Comparison of ENCODE assay signal across 8 cellular contexts in the genomic region with DNA sequence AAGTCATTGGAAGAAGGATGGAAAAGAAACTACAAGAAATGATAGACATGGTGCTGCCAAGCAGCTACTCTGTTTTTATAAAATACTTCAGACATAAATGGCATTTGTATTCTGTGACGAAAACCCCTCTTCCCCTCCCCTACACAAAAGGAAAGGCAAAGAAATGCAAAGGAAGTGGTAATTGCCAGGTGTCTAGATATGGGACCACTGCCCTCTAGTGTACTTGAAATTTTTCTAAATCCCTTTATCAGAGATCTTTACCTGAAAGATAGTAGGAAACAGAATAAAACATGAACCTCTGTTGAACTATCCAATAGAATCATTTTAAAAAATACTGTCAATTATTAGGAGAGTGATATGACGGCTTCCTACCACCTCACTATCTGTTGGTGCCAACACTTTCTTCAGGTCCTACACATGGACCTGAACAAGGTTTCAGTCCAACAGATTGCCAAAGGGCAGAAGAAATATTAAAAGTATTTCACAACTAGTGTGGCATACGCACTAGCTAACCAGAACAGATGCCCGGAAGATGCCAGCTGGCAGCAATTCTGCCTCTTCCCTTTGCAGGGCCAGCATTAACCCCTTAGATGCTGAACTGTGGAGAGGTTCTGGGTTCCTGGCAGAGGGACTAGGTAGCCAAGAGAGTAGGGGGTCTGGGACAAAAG.
DNase-seq lines count a peak whose midpoint lies in the region; ATAC-seq and TF ChIP-seq lines count a peak whose summit lies in the region.

No MANE protein-coding gene starts in this region.

- H3K36me3 ChIP-seq in body of pancreas (replicated peaks in 1 of 2; ENCODE audit: insufficient read depth in 1 of 2, low read depth in 2 of 2) (no peaks in the 10 kb centered on the region), uterus (no peaks in the 10 kb centered on the region)

- intact Hi-C loops in body of pancreas (cut with DNase I): no loop called here
- intact Hi-C loops in uterus (cut with DNase I; ENCODE audit: low total_unique reads): no loop called here

- peak; percentile 40 for ATAC-seq in body of pancreas

- H3K9me3 ChIP-seq in body of pancreas (no peaks in the 10 kb centered on the region), uterus (no peaks in the 10 kb centered on the region)

- DNase-seq in activated gamma-delta T cell treated with anti-CD3 and anti-CD28 coated beads, Interleukin-2, amount 50 U/mL, for 16 hours (ENCODE audit: low read depth): peak; percentile 3
- DNase-seq in activated gamma-delta T cell treated with Interleukin-2 at 50 U/mL for 16 hours (no peak), HFF-Myc (ENCODE audit: extremely low read depth, low read depth) (no peak), NCI-H226 (peak; percentile 79), body of pancreas (peak in 3 of 4 donors; percentile 23 to 40 (median 36)), kidney glomerular epithelial cell (lab: John Stamatoyannopoulos, UW) (peak; percentile 59), uterus (no peak), T-helper 9 cell (no peak)

- no peaks in the 10 kb centered on the region for H3K27me3 ChIP-seq in body of pancreas
- no peaks in the 10 kb centered on the region for H3K27me3 ChIP-seq in uterus

- no peak overlapping the region for H3K4me3 ChIP-seq in HFF-Myc (replicated peaks; ENCODE audit: low read depth, low read length)
- no peak overlapping the region for H3K4me3 ChIP-seq in body of pancreas
- no peak overlapping the region for H3K4me3 ChIP-seq in uterus

- 3% methylated on average over 4 of the region's 4 CpGs for WGBS in body of pancreas, 2 donors

- TF ChIP-seq POLR2A in body of pancreas (IDR thresholded peaks at IDR 0.05) (no peak), uterus (IDR thresholded peaks at IDR 0.05) (no peak)

- TF ChIP-seq CTCF in HFF-Myc (IDR thresholded peaks at IDR 0.05; ENCODE audit: low read depth, low read length, missing control alignments) (peak; percentile 1), body of pancreas (IDR thresholded peaks at IDR 0.05) (peak in 5 of 7 experiments; percentile 21 to 56 (median 42)), uterus (IDR thresholded peaks at IDR 0.05) (peak; percentile 41 to 60 (median 49))

- H3K4me1 ChIP-seq in body of pancreas: peaks cover 7% of the 10 kb centered on the region
- H3K4me1 ChIP-seq in uterus: no peaks in the 10 kb centered on the region

- peak overlapping the region in 1 of 4 donors; percentile 3 for H3K27ac ChIP-seq in body of pancreas
- H3K27ac ChIP-seq in uterus: no peak overlapping the region

Comparison
In these comparisons a context has a peak if more than half of its experiments do, and no peak if none do; other contexts are left out.
1. DNase-seq: peak in activated gamma-delta T cell treated with anti-CD3 and anti-CD28 coated beads, Interleukin-2, amount 50 U/mL, for 16 hours (single experiment), NCI-H226 (single experiment), body of pancreas (3 of 4) and kidney glomerular epithelial cell (single experiment); none in activated gamma-delta T cell treated with Interleukin-2 at 50 U/mL for 16 hours (single experiment), HFF-Myc (single experiment), uterus (0 of 2) and T-helper 9 cell (single experiment).
2. Peak in every context shown above with its lines, with median percentiles within 50 percentile points of each other: CTCF ChIP-seq.